18 cellular contexts compared by ENCODE assay signal in genomic region chr5:148952097-148952828, GRCh38.
DNase-seq lines count a peak whose midpoint lies in the region; ATAC-seq, FAIRE-seq and TF ChIP-seq lines count a peak whose summit lies in the region.
"Had no signal": no experiment of that assay in that cellular context is flagged by ENCODE, and none has a peak within 500 bp of the region (broad histone marks: within the 10 kb centered on the region; RNA-seq: fewer than 3 reads in every experiment).

No MANE protein-coding gene starts in this region.

- H3K36me3 Mint-ChIP-seq in CD8-positive, alpha-beta memory T cell = peaks cover 0 to 1% (median 0%) of the 10 kb centered on the region in 3 donors
- H3K36me3 Mint-ChIP-seq: CD8-positive, alpha-beta T cell had no signal

- no peaks in the 10 kb centered on the region for H4K20me1 ChIP-seq in Karpas-422 (ENCODE audit: insufficient read depth, low read depth, low read length)
- H4K20me1 ChIP-seq: BLaER1 had no signal

- peaks cover 0 to 2% of the 10 kb centered on the region in 2 donors for H3K27me3 Mint-ChIP-seq in CD8-positive, alpha-beta memory T cell

- peak overlapping the region in 1 of 8 donors; percentile 26 for H3K27ac Mint-ChIP-seq in CD8-positive, alpha-beta memory T cell
- H3K27ac Mint-ChIP-seq: CD8-positive, alpha-beta T cell had no signal

- no peaks in the 10 kb centered on the region for H3K79me2 ChIP-seq in Karpas-422 (ENCODE audit: low read length)
- no peaks in the 10 kb centered on the region for H3K79me2 ChIP-seq in parathyroid adenoma

- TF ChIP-seq POLR2A in thyroid gland (IDR thresholded peaks at IDR 0.05) = no peak

- no peak overlapping the region for H3K4me3 ChIP-seq in Karpas-422 (ENCODE audit: low read length)
- H3K4me3 ChIP-seq in bronchial epithelial cell (ENCODE audit: low read depth, low read length) = no peak overlapping the region
- H3K4me3 ChIP-seq in parathyroid adenoma (ENCODE audit: low read depth, low read length) = no peak overlapping the region
- H3K4me3 ChIP-seq in CD8-positive, alpha-beta memory T cell (ENCODE audit: low read length) = no peak overlapping the region
- H3K4me3 ChIP-seq in thyroid gland (replicated peaks in 1 of 3) = no peak overlapping the region
- H3K4me3 ChIP-seq: BLaER1, Peyer's patch had no signal

- no peaks in the 10 kb centered on the region for H3K36me3 ChIP-seq in Karpas-422 (ENCODE audit: insufficient read depth, low read length)
- no peaks in the 10 kb centered on the region for H3K36me3 ChIP-seq in bronchial epithelial cell (ENCODE audit: control insufficient read depth, insufficient read depth, low read length)
- H3K36me3 ChIP-seq in parathyroid adenoma (ENCODE audit: control insufficient read depth, insufficient read depth, low read length) = no peaks in the 10 kb centered on the region
- no peaks in the 10 kb centered on the region for H3K36me3 ChIP-seq in CD8-positive, alpha-beta memory T cell (ENCODE audit: insufficient read depth, low read length)
- H3K36me3 ChIP-seq in thyroid gland = no peaks in the 10 kb centered on the region
- H3K36me3 ChIP-seq: BLaER1, Peyer's patch had no signal

- no peaks in the 10 kb centered on the region for H3K9me3 Mint-ChIP-seq in CD8-positive, alpha-beta memory T cell
- H3K9me3 Mint-ChIP-seq: CD8-positive, alpha-beta T cell had no signal

- H3K4me2 ChIP-seq in Karpas-422 (ENCODE audit: low read depth, low read length, poor library complexity, severe bottlenecking) = peak overlapping the region; percentile 46
- no peak overlapping the region for H3K4me2 ChIP-seq in parathyroid adenoma (ENCODE audit: low read length)
- H3K4me2 ChIP-seq: BLaER1, KMS-11 had no signal

- peak; percentile 81 for FAIRE-seq in bronchial epithelial cell (lab: Jason Lieb, UNC)
- FAIRE-seq: GM12891, GM18507, H54 had no signal

- no peak for ATAC-seq in HG03460 (IDR thresholded peaks at IDR 0.05; ENCODE audit: unreplicated experiment)
- ATAC-seq: CD8-positive, alpha-beta T cell; Right ventricle myocardium inferior had no signal

- H3K27ac ChIP-seq in Karpas-422 (ENCODE audit: low read length) (no peak overlapping the region), RWPE1 (peak overlapping the region; percentile 8; the same call in 1 of the 2 replicates), parathyroid adenoma (no peak overlapping the region), thyroid gland (no peak overlapping the region)
- H3K27ac ChIP-seq in CD8-positive, alpha-beta memory T cell (ENCODE audit: low read depth, low read length) = no peak overlapping the region
- H3K27ac ChIP-seq: BLaER1, KMS-11, Peyer's patch had no signal

- intact Hi-C loops in thyroid gland (cut with DNase I) = no loop called here

- 71 to 79% methylated on average over 8 of the region's 8 CpGs for WGBS in thyroid gland, 2 donors

- TF ChIP-seq CTCF in RWPE1 (conservative IDR thresholded peaks at IDR 0.05; ENCODE audit: low read depth) = no peak
- no peak for TF ChIP-seq CTCF in bronchial epithelial cell (IDR thresholded peaks at IDR 0.05; ENCODE audit: insufficient read depth, low read length, severe bottlenecking)
- TF ChIP-seq CTCF in parathyroid adenoma (IDR thresholded peaks at IDR 0.05) = no peak
- TF ChIP-seq CTCF in thyroid gland (IDR thresholded peaks at IDR 0.05) = no peak

- CTCF ChIA-PET in RWPE1 (lab: Yijun Ruan, JAX) = no interaction called here
- CTCF ChIA-PET in CD8-positive, alpha-beta memory T cell (lab: Charles Lee) = interaction anchor here (1.0 to 2.6 kb wide), 5 partner anchors 15 to 221 kb away, joined by 3 to 13 read pairs (median 4); no protein-coding TSS in a partner anchor

- H2AFZ ChIP-seq in Karpas-422 (ENCODE audit: low read length) (no peak overlapping the region), parathyroid adenoma (peak overlapping the region; percentile 13)

- H3K27me3 ChIP-seq in Karpas-422 (ENCODE audit: low read length) (no peaks in the 10 kb centered on the region), bronchial epithelial cell (ENCODE audit: control insufficient read depth, insufficient read depth, low read length) (no peaks in the 10 kb centered on the region), parathyroid adenoma (ENCODE audit: control insufficient read depth, insufficient read depth, low read length) (no peaks in the 10 kb centered on the region), thyroid gland (no peaks in the 10 kb centered on the region)
- no peaks in the 10 kb centered on the region for H3K27me3 ChIP-seq in CD8-positive, alpha-beta memory T cell (ENCODE audit: insufficient read depth, low read length, poor library complexity, severe bottlenecking)
- H3K27me3 ChIP-seq: BLaER1, Peyer's patch had no signal

- no peak for DNase-seq in Karpas-422
- DNase-seq in RWPE1 (ENCODE audit: low spot score) = no peak
- no peak for DNase-seq in bronchial epithelial cell (ENCODE audit: low read depth)
- no peak for DNase-seq in CD8-positive, alpha-beta memory T cell
- DNase-seq in thyroid gland = no peak
- DNase-seq: CD8-positive, alpha-beta T cell; NCI-H1092 treated with DMSO at 0.1 percent for 48 hours; NCI-H146; NCI-H524 treated with DMSO at 0.1 percent for 48 hours; Peyer's patch had no signal

- no peak overlapping the region for H3K9ac ChIP-seq in Karpas-422 (ENCODE audit: low read length)
- H3K9ac ChIP-seq in parathyroid adenoma = no peak overlapping the region
- H3K9ac ChIP-seq: BLaER1, KMS-11 had no signal

- no peak overlapping the region for H3K4me3 Mint-ChIP-seq in CD8-positive, alpha-beta memory T cell
- H3K4me3 Mint-ChIP-seq: CD8-positive, alpha-beta T cell had no signal

- POLR2A ChIA-PET in RWPE1 (lab: Yijun Ruan, JAX; ENCODE audit: low non-redundant PET) = no interaction called here
- POLR2A ChIA-PET in CD8-positive, alpha-beta memory T cell (lab: Charles Lee) = no interaction called here

- H3K9me3 ChIP-seq in Karpas-422 (ENCODE audit: low read length) = no peaks in the 10 kb centered on the region
- H3K9me3 ChIP-seq in parathyroid adenoma (ENCODE audit: control insufficient read depth, low read length) = no peaks in the 10 kb centered on the region
- H3K9me3 ChIP-seq in CD8-positive, alpha-beta memory T cell (ENCODE audit: low read length) = no peaks in the 10 kb centered on the region
- H3K9me3 ChIP-seq in thyroid gland = no peaks in the 10 kb centered on the region
- H3K9me3 ChIP-seq: BLaER1, Peyer's patch had no signal

- H3K4me1 ChIP-seq in Karpas-422 (ENCODE audit: low read length) (peaks cover 44% of the 10 kb centered on the region), parathyroid adenoma (peaks cover 23% of the 10 kb centered on the region), thyroid gland (no peaks in the 10 kb centered on the region)
- H3K4me1 ChIP-seq in CD8-positive, alpha-beta memory T cell (ENCODE audit: insufficient read depth, low read length) = no peaks in the 10 kb centered on the region
- H3K4me1 ChIP-seq: BLaER1, Peyer's patch had no signal

- H3K4me1 Mint-ChIP-seq in CD8-positive, alpha-beta memory T cell = peaks cover 0 to 3% (median 3%) of the 10 kb centered on the region in 3 donors

- H3K9me2 ChIP-seq in Karpas-422 (replicated peaks; ENCODE audit: insufficient read depth, low read length) = no peaks in the 10 kb centered on the region
